ENCODE assay signal across 23 cellular contexts in genomic region chr4:109873791-109874514, GRCh38. TPM values are rescaled to one million over a fixed set of nuclear protein-coding genes. Genes with fewer than 3 reads are reported as not detected.
DNase-seq lines count a peak whose midpoint lies in the region; ATAC-seq, FAIRE-seq and TF ChIP-seq lines count a peak whose summit lies in the region.
"Had no signal": no experiment of that assay in that cellular context is flagged by ENCODE, and none has a peak within 500 bp of the region (broad histone marks: within the 10 kb centered on the region; RNA-seq: fewer than 3 reads in every experiment).

No MANE protein-coding gene starts in this region.

- intact Hi-C loops in body of pancreas (cut with DNase I): no loop called here

- TF ChIP-seq CTCF in AG09309 (IDR thresholded peaks at IDR 0.05; ENCODE audit: control insufficient read depth, insufficient read depth, low read depth, low read length, missing control alignments) (no peak), HFFc6 (IDR thresholded peaks at IDR 0.05) (no peak), body of pancreas (IDR thresholded peaks at IDR 0.05) (peak in 4 of 7 experiments; percentile 1 to 38 (median 19)), keratinocyte (optimal IDR thresholded peaks at IDR 0.05 in 1 of 3, IDR thresholded peaks at IDR 0.05 in 1 of 3, conservative IDR thresholded peaks at IDR 0.05 in 1 of 3; ENCODE audit: extremely low read depth in 1 of 3, insufficient read depth in 2 of 3, low read length in 3 of 3) (no peak), osteocyte (IDR thresholded peaks at IDR 0.05) (no peak)

- H2AFZ ChIP-seq in keratinocyte (ENCODE audit: control insufficient read depth, low read length): peak overlapping the region; percentile 5

- dilution Hi-C loops in keratinocyte (cut with MboI; ENCODE audit: extremely low pct_ligation_motif_present, low sequenced_read_pairs): no loop called here

- peak; percentile 49 for FAIRE-seq in keratinocyte (lab: Jason Lieb, UNC)
- FAIRE-seq: GM18507 had no signal

- no peaks in the 10 kb centered on the region for H3K9me1 ChIP-seq in keratinocyte (ENCODE audit: control insufficient read depth, extremely low read depth, insufficient read depth, low read length)

- H3K4me3 Mint-ChIP-seq in HFFc6 (no peak overlapping the region), osteocyte (ENCODE audit: unreplicated experiment) (no peak overlapping the region)
- H3K4me3 Mint-ChIP-seq: activated T-helper 17 cell treated with anti-CD3 and anti-CD28 coated beads, Interleukin-2, amount 50 U/mL, for 72 hours; WTC11 had no signal

- no peaks in the 10 kb centered on the region for H3K9me3 ChIP-seq in body of pancreas
- H3K9me3 ChIP-seq in keratinocyte (ENCODE audit: control insufficient read depth, low read depth, low read length): no peaks in the 10 kb centered on the region
- H3K9me3 ChIP-seq: Peyer's patch, upper lobe of right lung had no signal

- no peaks in the 10 kb centered on the region for H3K27me3 ChIP-seq in body of pancreas
- H3K27me3 ChIP-seq in keratinocyte (ENCODE audit: control insufficient read depth, extremely low read depth, insufficient read depth, low read length): no peaks in the 10 kb centered on the region
- H3K27me3 ChIP-seq: Peyer's patch, upper lobe of right lung had no signal

- peaks cover 40% of the 10 kb centered on the region for H3K4me1 ChIP-seq in body of pancreas
- peaks cover 16% of the 10 kb centered on the region for H3K4me1 ChIP-seq in keratinocyte (ENCODE audit: control insufficient read depth, extremely low read depth, insufficient read depth, low read length)
- H3K4me1 ChIP-seq: Peyer's patch, upper lobe of right lung had no signal

- H3K79me2 ChIP-seq in keratinocyte (ENCODE audit: control insufficient read depth, insufficient read depth, low read length): no peaks in the 10 kb centered on the region

- H3K9ac ChIP-seq in keratinocyte (ENCODE audit: control insufficient read depth, extremely low read depth, insufficient read depth, low read length): no peak overlapping the region

- no peak overlapping the region for H3K4me3 ChIP-seq in AG09309 (ENCODE audit: control insufficient read depth, low read depth, low read length)
- H3K4me3 ChIP-seq in body of pancreas: no peak overlapping the region
- no peak overlapping the region for H3K4me3 ChIP-seq in keratinocyte (ENCODE audit: control insufficient read depth in 2 of 3, extremely low read depth in 1 of 3, insufficient read depth in 2 of 3, low read depth in 1 of 3, low read length in 3 of 3)
- H3K4me3 ChIP-seq: Peyer's patch, upper lobe of right lung had no signal

- no peaks in the 10 kb centered on the region for H3K36me3 ChIP-seq in body of pancreas (replicated peaks in 1 of 2; ENCODE audit: insufficient read depth in 1 of 2, low read depth in 2 of 2)
- no peaks in the 10 kb centered on the region for H3K36me3 ChIP-seq in keratinocyte (ENCODE audit: control insufficient read depth in 2 of 2, extremely low read depth in 1 of 2, insufficient read depth in 2 of 2, low read length in 2 of 2)
- H3K36me3 ChIP-seq: Peyer's patch, upper lobe of right lung had no signal

- H3K4me2 ChIP-seq in keratinocyte (ENCODE audit: control insufficient read depth, extremely low read depth, insufficient read depth, low read depth, low read length): peak overlapping the region; percentile 16

- H3K9me3 Mint-ChIP-seq in HFFc6 (no peaks in the 10 kb centered on the region), osteocyte (ENCODE audit: unreplicated experiment) (no peaks in the 10 kb centered on the region)
- H3K9me3 Mint-ChIP-seq: activated T-helper 17 cell treated with anti-CD3 and anti-CD28 coated beads, Interleukin-2, amount 50 U/mL, for 72 hours had no signal

- ATAC-seq in body of pancreas (peak; percentile 54), HG03095 (IDR thresholded peaks at IDR 0.05; ENCODE audit: unreplicated experiment) (no peak)
- ATAC-seq: activated T-helper 17 cell treated with anti-CD3 and anti-CD28 coated beads, Interleukin-2, amount 50 U/mL, for 72 hours; left ventricle myocardium superior; upper lobe of right lung; WTC11 had no signal

- H3K4me1 Mint-ChIP-seq in HFFc6 (ENCODE audit: low read depth) (peaks cover 15% of the 10 kb centered on the region; the same call in 1 of the 2 replicates), osteocyte (ENCODE audit: unreplicated experiment) (no peaks in the 10 kb centered on the region)
- H3K4me1 Mint-ChIP-seq: activated T-helper 17 cell treated with anti-CD3 and anti-CD28 coated beads, Interleukin-2, amount 50 U/mL, for 72 hours; WTC11 had no signal

- H3K27ac Mint-ChIP-seq in HFFc6 (no peak overlapping the region; the same call in 1 of the 2 replicates), osteocyte (ENCODE audit: unreplicated experiment) (no peak overlapping the region)
- H3K27ac Mint-ChIP-seq: activated T-helper 17 cell treated with anti-CD3 and anti-CD28 coated beads, Interleukin-2, amount 50 U/mL, for 72 hours; progenitor cell of endocrine pancreas; WTC11 had no signal

- H3K27ac ChIP-seq in body of pancreas (peak overlapping the region in 3 of 4 donors; percentile 47 to 81 (median 47)), keratinocyte (ENCODE audit: control insufficient read depth, insufficient read depth, low read length) (peak overlapping the region; percentile 10)
- H3K27ac ChIP-seq: Peyer's patch, upper lobe of right lung had no signal

- H4K20me1 ChIP-seq in keratinocyte (ENCODE audit: control insufficient read depth, extremely low read depth, insufficient read depth, low read length): no peaks in the 10 kb centered on the region

- no peak for TF ChIP-seq POLR2A in body of pancreas (IDR thresholded peaks at IDR 0.05)

- 30 to 33% methylated on average over 11 of the region's 11 CpGs for WGBS in body of pancreas, 2 donors

- DNase-seq in AG09309 (ENCODE audit: low read depth) (peak; percentile 3), HFFc6 (peak; percentile 4), body of pancreas (peak in 2 of 4 donors; percentile 34 to 39), keratinocyte (ENCODE audit: low read depth, low spot score) (no peak), osteocyte (ENCODE audit: extremely low spot score, unreplicated experiment) (no peak), NCI-H1105 (lab: John Stamatoyannopoulos, UW) (no peak), KG1 (lab: John Stamatoyannopoulos, UW) (no peak)
- DNase-seq: ACHN; activated CD8-positive, alpha-beta memory T cell treated with anti-CD3 and anti-CD28 coated beads for 24 hours; cortex of kidney; left ventricle myocardium superior; NCI-H1436 treated with DMSO at 0.1 percent for 48 hours; NCI-H524; Peyer's patch; stimulated activated CD4-positive, alpha-beta T cell treated with anti-CD3 and anti-CD28 coated beads, Interleukin-12 subunit alpha, Interleukin-12 subunit beta, amount 100 ng/mL, for 4 hours; stimulated activated naive CD4-positive, alpha-beta T cell; upper lobe of right lung had no signal

- H3K27me3 Mint-ChIP-seq in HFFc6 (ENCODE audit: insufficient read depth) (peaks cover 5% of the 10 kb centered on the region), osteocyte (ENCODE audit: unreplicated experiment) (peaks cover 4% of the 10 kb centered on the region)
- H3K27me3 Mint-ChIP-seq: progenitor cell of endocrine pancreas had no signal

- H3K36me3 Mint-ChIP-seq in HFFc6 (ENCODE audit: low read depth): no peaks in the 10 kb centered on the region
- H3K36me3 Mint-ChIP-seq in osteocyte (ENCODE audit: unreplicated experiment): no peaks in the 10 kb centered on the region
- H3K36me3 Mint-ChIP-seq: WTC11 had no signal

RNA-seq across cellular contexts. Expression of gene LRIT3, which starts 26.0 kb away (rescaled TPM):
- under 1 TPM in 1 of 6 experiments, not detected in 5; 0.05 TPM for total RNA-seq in HFFc6 (2021; fragmentation: NEBNext Ultra II Directional; extraction: Animal tissue kit (Norgen Biotek cat#: 25700))
- under 1 TPM in 1 of 2 donors, not detected in 1; 0.26 TPM for total RNA-seq in body of pancreas
- polyA plus RNA-seq in keratinocyte: 0.05 to 0.12 TPM (median 0.09 TPM) in 3 replicates
- 0.30 TPM for polyA plus RNA-seq in keratinocyte (2011; ENCODE audit: low read depth)
- not detected in 2 replicates for polyA plus RNA-seq in keratinocyte (2011; cell fraction: cytosol; rRNA removed)
- 0.41 and 0.51 TPM in 2 replicates for polyA plus RNA-seq in keratinocyte (2011; cell fraction: nucleus; rRNA removed)
- 0.47 TPM in 1 of 2 replicates, not detected in the other for polyA plus RNA-seq in keratinocyte (2012; ENCODE audit: low replicate concordance)
- polyA minus RNA-seq in keratinocyte: 0.10 TPM in 2 of 3 replicates, not detected in the other
- not detected for polyA minus RNA-seq in keratinocyte (2011; cell fraction: cytosol; rRNA and poly(A)+ RNA removed)
- polyA minus RNA-seq in keratinocyte (2011; cell fraction: nucleus; rRNA and poly(A)+ RNA removed): 0.23 TPM in 1 of 2 replicates, not detected in the other
- 0.08 and 0.13 TPM in 2 replicates for total RNA-seq in osteocyte
- total RNA-seq: epithelial cell of proximal tubule, left ventricle myocardium superior had no signal

RNA-seq across cellular contexts. Expression of gene EGF, which starts 38.7 kb away (rescaled TPM):
- total RNA-seq in HFFc6 (2021; fragmentation: NEBNext Ultra II Directional; extraction: Animal tissue kit (Norgen Biotek cat#: 25700)): 1 to 10 TPM; 1.1 to 2.2 (median 1.7) TPM
- 10 to 100 TPM; 44.1 to 51.1 TPM for total RNA-seq in body of pancreas
- polyA plus RNA-seq in keratinocyte: 0.58 to 1.3 TPM (median 0.97 TPM) in 3 replicates
- 0.15 TPM for polyA plus RNA-seq in keratinocyte (2011; ENCODE audit: low read depth)
- 0.81 and 1.1 TPM in 2 replicates for polyA plus RNA-seq in keratinocyte (2011; cell fraction: cytosol; rRNA removed)
- polyA plus RNA-seq in keratinocyte (2011; cell fraction: nucleus; rRNA removed): 2.7 and 4.3 TPM in 2 replicates
- polyA plus RNA-seq in keratinocyte (2012; ENCODE audit: low replicate concordance): 0.45 and 0.83 TPM in 2 replicates
- 0.33 to 0.74 TPM (median 0.46 TPM) in 3 replicates for polyA minus RNA-seq in keratinocyte
- polyA minus RNA-seq in keratinocyte (2011; cell fraction: cytosol; rRNA and poly(A)+ RNA removed): not detected
- 1.4 and 2.1 TPM in 2 replicates for polyA minus RNA-seq in keratinocyte (2011; cell fraction: nucleus; rRNA and poly(A)+ RNA removed)
- total RNA-seq in osteocyte: not detected in 2 replicates
- total RNA-seq: activated T-helper 17 cell treated with anti-CD3 and anti-CD28 coated beads, Interleukin-2, amount 50 U/mL, for 72 hours had no signal

RNA-seq across cellular contexts. Expression of gene RRH, which starts 46.2 kb away (rescaled TPM):
- not detected for total RNA-seq in HFFc6 (2021; fragmentation: NEBNext Ultra II Directional; extraction: Animal tissue kit (Norgen Biotek cat#: 25700))
- total RNA-seq in body of pancreas: not detected
- 0.09 to 0.20 TPM (median 0.15 TPM) in 3 replicates for polyA plus RNA-seq in keratinocyte
- polyA plus RNA-seq in keratinocyte (2011; ENCODE audit: low read depth): not detected
- 0.06 TPM in 1 of 2 replicates, not detected in the other for polyA plus RNA-seq in keratinocyte (2011; cell fraction: cytosol; rRNA removed)
- 0.40 and 0.52 TPM in 2 replicates for polyA plus RNA-seq in keratinocyte (2011; cell fraction: nucleus; rRNA removed)
- 0.17 TPM in 1 of 2 replicates, not detected in the other for polyA plus RNA-seq in keratinocyte (2012; ENCODE audit: low replicate concordance)
- polyA minus RNA-seq in keratinocyte: 0.56 to 0.64 TPM (median 0.56 TPM) in 3 replicates
- polyA minus RNA-seq in keratinocyte (2011; cell fraction: cytosol; rRNA and poly(A)+ RNA removed): not detected
- 0.39 TPM in 1 of 2 replicates, not detected in the other for polyA minus RNA-seq in keratinocyte (2011; cell fraction: nucleus; rRNA and poly(A)+ RNA removed)
- 0.24 TPM in 1 of 2 replicates, not detected in the other for total RNA-seq in osteocyte
- total RNA-seq: epithelial cell of proximal tubule, left ventricle myocardium superior, Peyer's patch, upper lobe of right lung, WTC11 had no signal

RNA-seq across cellular contexts. Expression of gene GAR1, which starts 58.4 kb away (rescaled TPM):
- total RNA-seq in HFFc6 (2021; fragmentation: NEBNext Ultra II Directional; extraction: Animal tissue kit (Norgen Biotek cat#: 25700)): 10 to 100 TPM; 20.1 to 26.8 (median 24.8) TPM
- total RNA-seq in body of pancreas: 1 to 10 TPM; 2.6 to 4.9 TPM
- 14.8 to 31.9 TPM (median 24.2 TPM) in 3 replicates for polyA plus RNA-seq in keratinocyte
- 5.8 TPM for polyA plus RNA-seq in keratinocyte (2011; ENCODE audit: low read depth)
- polyA plus RNA-seq in keratinocyte (2011; cell fraction: cytosol; rRNA removed): 18.6 and 27.1 TPM in 2 replicates
- 14.5 and 24.8 TPM in 2 replicates for polyA plus RNA-seq in keratinocyte (2011; cell fraction: nucleus; rRNA removed)
- polyA plus RNA-seq in keratinocyte (2012; ENCODE audit: low replicate concordance): 35.3 and 47.6 TPM in 2 replicates
- 0.66 to 3.0 TPM (median 2.2 TPM) in 3 replicates for polyA minus RNA-seq in keratinocyte
- 4.8 TPM for polyA minus RNA-seq in keratinocyte (2011; cell fraction: cytosol; rRNA and poly(A)+ RNA removed)
- polyA minus RNA-seq in keratinocyte (2011; cell fraction: nucleus; rRNA and poly(A)+ RNA removed): 1.6 and 3.3 TPM in 2 replicates
- total RNA-seq in osteocyte: 16.8 and 17.5 TPM in 2 replicates

Comparison
In these comparisons a context has a peak if more than half of its experiments do, and no peak if none do; other contexts are left out.
1. DNase-seq: peak in AG09309 (single experiment) and HFFc6 (single experiment); none in keratinocyte (single experiment), osteocyte (single experiment), NCI-H1105 (single experiment) and KG1 (single experiment).
2. CTCF ChIP-seq: peak in body of pancreas (4 of 7); none in AG09309 (single experiment), HFFc6 (single experiment), keratinocyte (0 of 3) and osteocyte (single experiment).
3. RNA of gene EGF, which starts 38.7 kb away (total RNA-seq): 44.1 to 51.1 TPM in body of pancreas; 1.1 to 2.2 TPM in HFFc6 and not detected in osteocyte; every median in the first group is over 10 times any median in the second.